2 cellular contexts compared by ENCODE assay signal in genomic region chr16:455453-455852, GRCh38.
TF ChIP-seq lines count a peak whose summit lies in the region.

No MANE protein-coding gene starts in this region.

TF ChIP-seq in IMR-90, 13 proteins besides CTCF, POLR2A, EP300 and RAD21:
- peak; percentile 62 for TF ChIP-seq CEBPB (IDR thresholded peaks at IDR 0.05; ENCODE audit: low read depth, low read length)
- no peak for TF ChIP-seq RFX5 (IDR thresholded peaks at IDR 0.05; ENCODE audit: low read depth, low read length)

TF ChIP-seq in K562, 482 proteins besides CTCF, POLR2A, EP300 and RAD21:
- TF ChIP-seq ZNF707 (CRISPR knock-in tag; conservative IDR thresholded peaks at IDR 0.05) (no peak), ZNF586 (CRISPR knock-in tag; conservative IDR thresholded peaks at IDR 0.05) (no peak), CEBPB (tag; IDR thresholded peaks at IDR 0.05) (peak; percentile 54; the same call in 1 of the 2 replicates)
